ENCODE assay signal across 23 cellular contexts in the genomic region with DNA sequence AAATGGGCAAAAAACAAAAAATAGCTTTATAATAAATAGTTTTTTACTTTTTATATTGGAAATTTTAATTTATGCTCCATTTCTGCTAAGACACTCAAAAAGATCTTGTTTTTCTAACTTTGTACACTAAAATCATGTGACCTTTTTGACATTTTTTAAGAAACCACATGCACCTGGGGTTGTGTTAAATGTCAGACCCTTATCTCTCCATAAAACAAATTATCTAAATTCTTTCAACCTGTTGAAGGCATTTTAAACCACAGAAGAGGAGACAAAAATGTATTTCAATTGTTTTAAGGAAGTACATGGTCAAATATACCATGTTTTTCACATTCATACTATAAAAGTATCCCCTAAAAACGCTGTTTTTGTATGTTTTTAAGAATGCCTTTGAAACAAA. TPM values are rescaled to one million over a fixed set of nuclear protein-coding genes. Genes with fewer than 3 reads are reported as not detected.
DNase-seq lines count a peak whose midpoint lies in the region; ATAC-seq and TF ChIP-seq lines count a peak whose summit lies in the region.
"Had no signal": no experiment of that assay in that cellular context is flagged by ENCODE, and none has a peak within 500 bp of the region (broad histone marks: within the 10 kb centered on the region; RNA-seq: fewer than 3 reads in every experiment).

No MANE protein-coding gene starts in this region.

- H3K4me3 Mint-ChIP-seq in activated naive CD4-positive, alpha-beta T cell treated with anti-CD3 and anti-CD28 coated beads, Interleukin-2, amount 10 ng/mL, durations not matched to agents 7 days and 5 days: no peak overlapping the region
- H3K4me3 Mint-ChIP-seq in CD14-positive monocyte: no peak overlapping the region
- H3K4me3 Mint-ChIP-seq: activated CD4-positive, alpha-beta T cell treated with anti-CD3 and anti-CD28 coated beads, Interleukin-2, amount 10 ng/mL, durations not matched to agents 24 days and 14 days; natural killer cell; T-helper 1 cell treated with Interleukin-12 subunit alpha and Interleukin-12 subunit beta and Interleukin-4 antibody, amounts not matched to agents 30 μg/mL and 1 μg/mL, for 36 hours had no signal

- no peak for DNase-seq in activated naive CD4-positive, alpha-beta T cell treated with anti-CD3 and anti-CD28 coated beads, Interleukin-2, amount 10 ng/mL, durations not matched to agents 7 days and 5 days
- DNase-seq in activated naive CD4-positive, alpha-beta T cell treated with Interleukin-2 at 50 U/mL for 16 hours: no peak
- DNase-seq in NAMALWA (ENCODE audit: low spot score) (peak; percentile 28), amniotic epithelial cell (ENCODE audit: low read depth) (peak; percentile 43), CD14-positive monocyte (ENCODE audit: low spot score) (no peak), T1000 (lab: John Stamatoyannopoulos, UW) (no peak)
- DNase-seq: activated CD4-positive, alpha-beta T cell treated with anti-CD3 and anti-CD28 coated beads, Interleukin-2, amount 10 ng/mL, durations not matched to agents 24 days and 14 days; adrenal gland; effector CD8-positive, alpha-beta T cell; erythroblast; heart right ventricle; natural killer cell; NCI-H1436; NCI-H2107; NCI-H446; retina; stimulated activated CD4-positive, alpha-beta T cell treated with anti-CD3 and anti-CD28 coated beads, Interleukin-2, amount 100 ng/mL, for 24 hours; substantia nigra; upper lobe of left lung had no signal

- CTCF ChIA-PET in activated naive CD4-positive, alpha-beta T cell treated with anti-CD3 and anti-CD28 coated beads, Interleukin-2, amount 10 ng/mL, durations not matched to agents 7 days and 5 days (lab: Charles Lee): interaction anchor here (2.1 kb wide), 1 partner anchor 383 kb away, joined by 5 read pairs; no protein-coding TSS in a partner anchor

- H3K27me3 Mint-ChIP-seq in activated naive CD4-positive, alpha-beta T cell treated with anti-CD3 and anti-CD28 coated beads, Interleukin-2, amount 10 ng/mL, durations not matched to agents 7 days and 5 days: no peaks in the 10 kb centered on the region
- peaks cover 0 to 2% (median 0%) of the 10 kb centered on the region in 3 donors for H3K27me3 Mint-ChIP-seq in CD14-positive monocyte (ENCODE audit: low read depth in 3 of 3)
- H3K27me3 Mint-ChIP-seq: activated CD4-positive, alpha-beta T cell treated with anti-CD3 and anti-CD28 coated beads, Interleukin-2, amount 10 ng/mL, durations not matched to agents 24 days and 14 days had no signal

- H3K27ac Mint-ChIP-seq in activated naive CD4-positive, alpha-beta T cell treated with anti-CD3 and anti-CD28 coated beads, Interleukin-2, amount 10 ng/mL, durations not matched to agents 7 days and 5 days: peak overlapping the region; percentile 81
- H3K27ac Mint-ChIP-seq in CD14-positive monocyte: no peak overlapping the region
- H3K27ac Mint-ChIP-seq: activated CD4-positive, alpha-beta T cell treated with anti-CD3 and anti-CD28 coated beads, Interleukin-2, amount 10 ng/mL, durations not matched to agents 24 days and 14 days; natural killer cell; T-helper 1 cell treated with Interleukin-12 subunit alpha and Interleukin-12 subunit beta and Interleukin-4 antibody, amounts not matched to agents 30 μg/mL and 1 μg/mL, for 36 hours had no signal

- intact Hi-C loops in CD14-positive monocyte (cut with micrococcal nuclease): no loop called here

- ATAC-seq in GM19467 (IDR thresholded peaks at IDR 0.05; ENCODE audit: unreplicated experiment) (no peak), GM21619 (IDR thresholded peaks at IDR 0.05; ENCODE audit: unreplicated experiment) (no peak)
- ATAC-seq: heart right ventricle, natural killer cell, Panc1 had no signal

- H3K4me1 Mint-ChIP-seq in activated naive CD4-positive, alpha-beta T cell treated with anti-CD3 and anti-CD28 coated beads, Interleukin-2, amount 10 ng/mL, durations not matched to agents 7 days and 5 days: peaks cover 23% of the 10 kb centered on the region
- H3K4me1 Mint-ChIP-seq in CD14-positive monocyte: peaks cover 4% of the 10 kb centered on the region
- H3K4me1 Mint-ChIP-seq: natural killer cell had no signal

- peaks cover 27% of the 10 kb centered on the region for H3K36me3 Mint-ChIP-seq in activated naive CD4-positive, alpha-beta T cell treated with anti-CD3 and anti-CD28 coated beads, Interleukin-2, amount 10 ng/mL, durations not matched to agents 7 days and 5 days
- peaks cover 12 to 22% of the 10 kb centered on the region in 2 donors for H3K36me3 Mint-ChIP-seq in CD14-positive monocyte

- H3K9me3 Mint-ChIP-seq in activated naive CD4-positive, alpha-beta T cell treated with anti-CD3 and anti-CD28 coated beads, Interleukin-2, amount 10 ng/mL, durations not matched to agents 7 days and 5 days: no peaks in the 10 kb centered on the region
- H3K9me3 Mint-ChIP-seq in CD14-positive monocyte: peaks cover 0 to 2% (median 0%) of the 10 kb centered on the region in 7 donors
- H3K9me3 Mint-ChIP-seq: activated CD4-positive, alpha-beta T cell treated with anti-CD3 and anti-CD28 coated beads, Interleukin-2, amount 10 ng/mL, durations not matched to agents 24 days and 14 days; natural killer cell; T-helper 1 cell treated with Interleukin-12 subunit alpha and Interleukin-12 subunit beta and Interleukin-4 antibody, amounts not matched to agents 30 μg/mL and 1 μg/mL, for 36 hours had no signal

- TF ChIP-seq CTCF in CD14-positive monocyte (IDR thresholded peaks at IDR 0.05): no peak

RNA-seq across cellular contexts. Expression of gene IFT80, which starts 29.2 kb away (rescaled TPM):
- 1 to 10 TPM; 1.3 to 1.4 TPM for polyA plus RNA-seq in CD14-positive monocyte

RNA-seq across cellular contexts. Expression of gene SMC4, which starts 29.7 kb away (rescaled TPM):
- polyA plus RNA-seq in CD14-positive monocyte: 10 to 100 TPM in 1 of 2 donors, 1 to 10 TPM in 1; 6.8 to 17.2 TPM

Comparison
In these comparisons a context has a peak if more than half of its experiments do, and no peak if none do; other contexts are left out.
1. DNase-seq: peak in NAMALWA (single experiment) and amniotic epithelial cell (single experiment); none in activated naive CD4-positive, alpha-beta T cell treated with anti-CD3 and anti-CD28 coated beads, Interleukin-2, amount 10 ng/mL, durations not matched to agents 7 days and 5 days (single experiment), activated naive CD4-positive, alpha-beta T cell treated with Interleukin-2 at 50 U/mL for 16 hours (single experiment), CD14-positive monocyte (single experiment) and T1000 (single experiment).